Comparison of ENCODE assay signal across 18 cellular contexts in genomic region chr4:26715636-26716242, GRCh38.
A peak's percentile ranks its signal among the peaks of the same experiment; 100 is the strongest.
DNase-seq lines count a peak whose midpoint lies in the region; ATAC-seq lines count a peak whose summit lies in the region.
"Had no signal": no experiment of that assay in that cellular context is flagged by ENCODE, and none has a peak within 500 bp of the region (broad histone marks: within the 10 kb centered on the region; RNA-seq: fewer than 3 reads in every experiment).

No MANE protein-coding gene starts in this region.

- H3K27me3 Mint-ChIP-seq in stimulated activated naive B cell treated with anti-CD40 and anti-IgM and Interleukin-4, amounts not matched to agents 10 μg/mL and 1 μg/mL and 100 μg/mL, for 72 hours = no peaks in the 10 kb centered on the region

- H3K36me3 ChIP-seq in effector memory CD4-positive, alpha-beta T cell (ENCODE audit: control insufficient read depth, insufficient read depth, low read length) = no peaks in the 10 kb centered on the region
- H3K36me3 ChIP-seq: SJSA1 had no signal

- H3K36me3 Mint-ChIP-seq in stimulated activated naive B cell treated with anti-CD40 and anti-IgM and Interleukin-4, amounts not matched to agents 10 μg/mL and 1 μg/mL and 100 μg/mL, for 72 hours = peaks cover 4 to 10% of the 10 kb centered on the region in 2 donors

- no peak for DNase-seq in stimulated activated naive B cell treated with anti-CD40 and anti-IgM and Interleukin-4, amounts not matched to agents 10 μg/mL and 1 μg/mL and 100 μg/mL, for 72 hours
- DNase-seq in effector memory CD4-positive, alpha-beta T cell = no peak
- DNase-seq: C1 segment of cervical spinal cord, DMS79 treated with DMSO at 0.1 percent for 48 hours, HCEC 1CT, KG1, NCI-H1105 treated with DMSO at 0.1 percent for 48 hours, NCI-H1694, NCI-H2081 treated with DMSO at 0.1 percent for 48 hours, T-helper 2 cell had no signal

- no peak overlapping the region for H3K4me3 ChIP-seq in effector memory CD4-positive, alpha-beta T cell (ENCODE audit: insufficient read depth, low read depth, low read length, poor library complexity, severe bottlenecking)
- H3K4me3 ChIP-seq: GM23338, SJSA1 had no signal

- H3K27ac Mint-ChIP-seq in stimulated activated naive B cell treated with anti-CD40 and anti-IgM and Interleukin-4, amounts not matched to agents 10 μg/mL and 1 μg/mL and 100 μg/mL, for 72 hours = no peak overlapping the region
- H3K27ac Mint-ChIP-seq: GM23338 had no signal

- no peaks in the 10 kb centered on the region for H3K9me3 ChIP-seq in effector memory CD4-positive, alpha-beta T cell (ENCODE audit: control insufficient read depth, low read length)
- H3K9me3 ChIP-seq: SJSA1 had no signal

- H3K4me1 ChIP-seq in effector memory CD4-positive, alpha-beta T cell (ENCODE audit: control insufficient read depth, insufficient read depth, low read length, poor library complexity, severe bottlenecking) = no peaks in the 10 kb centered on the region

- H3K4me1 Mint-ChIP-seq in stimulated activated naive B cell treated with anti-CD40 and anti-IgM and Interleukin-4, amounts not matched to agents 10 μg/mL and 1 μg/mL and 100 μg/mL, for 72 hours = no peaks in the 10 kb centered on the region
- H3K4me1 Mint-ChIP-seq: GM23338 had no signal

- H3K4me3 Mint-ChIP-seq in stimulated activated naive B cell treated with anti-CD40 and anti-IgM and Interleukin-4, amounts not matched to agents 10 μg/mL and 1 μg/mL and 100 μg/mL, for 72 hours = no peak overlapping the region
- H3K4me3 Mint-ChIP-seq: GM23338 had no signal

- ATAC-seq in GM18858 (IDR thresholded peaks at IDR 0.05; ENCODE audit: unreplicated experiment) (peak; percentile 77), HG02884 (IDR thresholded peaks at IDR 0.05; ENCODE audit: unreplicated experiment) (peak; percentile 83), HG03521 (IDR thresholded peaks at IDR 0.05; ENCODE audit: unreplicated experiment) (peak; percentile 48), GM21526 (IDR thresholded peaks at IDR 0.05; ENCODE audit: low FRiP score, unreplicated experiment) (no peak), HG03280 (IDR thresholded peaks at IDR 0.05; ENCODE audit: unreplicated experiment) (no peak)
- ATAC-seq in stimulated activated naive B cell treated with anti-CD40 and anti-IgM and Interleukin-4, amounts not matched to agents 10 μg/mL and 1 μg/mL and 100 μg/mL, for 72 hours (replicated peaks) = peak; percentile 67 to 79
- ATAC-seq: GM23338, Panc1 had no signal

- no peak overlapping the region for H3K27ac ChIP-seq in effector memory CD4-positive, alpha-beta T cell (ENCODE audit: insufficient read depth, low read length, poor library complexity, severe bottlenecking)
- H3K27ac ChIP-seq: SJSA1 had no signal

- peaks cover 0 to under 1% of the 10 kb centered on the region in 2 donors for H3K9me3 Mint-ChIP-seq in stimulated activated naive B cell treated with anti-CD40 and anti-IgM and Interleukin-4, amounts not matched to agents 10 μg/mL and 1 μg/mL and 100 μg/mL, for 72 hours
- H3K9me3 Mint-ChIP-seq: GM23338 had no signal

- H3K27me3 ChIP-seq in effector memory CD4-positive, alpha-beta T cell (replicated peaks; ENCODE audit: control insufficient read depth, insufficient read depth, low read length, poor library complexity, severe bottlenecking) = no peaks in the 10 kb centered on the region
- H3K27me3 ChIP-seq: SJSA1 had no signal

Comparison
In these comparisons a context has a peak if more than half of its experiments do, and no peak if none do; other contexts are left out.
1. ATAC-seq: peak in GM18858 (single experiment), HG02884 (single experiment), HG03521 (single experiment) and stimulated activated naive B cell treated with anti-CD40 and anti-IgM and Interleukin-4, amounts not matched to agents 10 μg/mL and 1 μg/mL and 100 μg/mL, for 72 hours (2 of 2); none in GM21526 (single experiment) and HG03280 (single experiment).